In genomic region chr6:146211646-146212045, GRCh38 we compare ENCODE assay signal across 1 cellular context.
TF ChIP-seq lines count a peak whose summit lies in the region.

No MANE protein-coding gene starts in this region.

TF ChIP-seq in WTC11, 78 proteins besides CTCF, POLR2A, EP300 and RAD21 (continued from another document):
- TF ChIP-seq, protein P1, sequence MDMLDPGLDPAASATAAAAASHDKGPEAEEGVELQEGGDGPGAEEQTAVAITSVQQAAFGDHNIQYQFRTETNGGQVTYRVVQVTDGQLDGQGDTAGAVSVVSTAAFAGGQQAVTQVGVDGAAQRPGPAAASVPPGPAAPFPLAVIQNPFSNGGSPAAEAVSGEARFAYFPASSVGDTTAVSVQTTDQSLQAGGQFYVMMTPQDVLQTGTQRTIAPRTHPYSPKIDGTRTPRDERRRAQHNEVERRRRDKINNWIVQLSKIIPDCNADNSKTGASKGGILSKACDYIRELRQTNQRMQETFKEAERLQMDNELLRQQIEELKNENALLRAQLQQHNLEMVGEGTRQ (CRISPR knock-in tag; IDR thresholded peaks at IDR 0.05), result no peak
TF ChIP-seq in WTC11: peak in this region for 0.
